8 cellular contexts compared by ENCODE assay signal in genomic region chr17:17955790-17956341, GRCh38. TPM values are rescaled to one million over a fixed set of nuclear protein-coding genes. Genes with fewer than 3 reads are reported as not detected.
DNase-seq lines count a peak whose midpoint lies in the region; ATAC-seq and TF ChIP-seq lines count a peak whose summit lies in the region.
"Not testable (repeated sequence)": the region's sequence is repeated elsewhere in the genome, so short reads cannot be mapped to it uniquely, and the experiment has no call there.

No MANE protein-coding gene starts in this region.

- not testable (repeated sequence) for H3K36me3 ChIP-seq in CD8-positive, alpha-beta memory T cell (ENCODE audit: insufficient read depth, low read length); testis (ENCODE audit: low read depth, missing control alignments)
- H3K36me3 ChIP-seq in left ventricle myocardium inferior, result peaks cover 14% of the 10 kb centered on the region

- CTCF ChIA-PET in CD8-positive, alpha-beta memory T cell (lab: Charles Lee), result interaction anchor here (1.4 kb wide), 2 partner anchors 8 to 12 kb away, joined by 3 to 4 read pairs; no protein-coding TSS in a partner anchor
- CTCF ChIA-PET in T-cell (lab: Charles Lee), result not testable (repeated sequence)

- intact Hi-C loops in left ventricle myocardium inferior (cut with micrococcal nuclease); testis (cut with DNase I; ENCODE audit: low total_unique reads): not testable (repeated sequence)

- peaks cover 45% of the 10 kb centered on the region for H3K4me1 ChIP-seq in CD8-positive, alpha-beta memory T cell (ENCODE audit: insufficient read depth, low read length)
- H3K4me1 ChIP-seq in left ventricle myocardium inferior (peaks cover 91% of the 10 kb centered on the region), testis (peaks cover 29% of the 10 kb centered on the region)

- peak overlapping the region in 5 of 8 donors; percentile 33 to 81 (median 44) for H3K27ac Mint-ChIP-seq in CD8-positive, alpha-beta memory T cell
- H3K27ac Mint-ChIP-seq in T-cell (peak overlapping the region; percentile 74 to 85), osteocyte (ENCODE audit: unreplicated experiment) (peak overlapping the region; percentile 23)
- H3K27ac Mint-ChIP-seq in activated naive CD4-positive, alpha-beta T cell treated with anti-CD3 and anti-CD28 coated beads, Interleukin-2, amount 50 U/mL, for 72 hours, result peak overlapping the region; percentile 53 to 84

- POLR2A ChIA-PET in CD8-positive, alpha-beta memory T cell (lab: Charles Lee); T-cell (lab: Charles Lee): not testable (repeated sequence)

- 72 to 88% methylated on average over 12 of the region's 12 CpGs for WGBS in testis, 2 donors

- H3K27ac ChIP-seq in CD8-positive, alpha-beta memory T cell (ENCODE audit: low read depth, low read length), result not testable (repeated sequence)
- H3K27ac ChIP-seq in left ventricle myocardium inferior (replicated peaks), result peak overlapping the region; percentile 78
- peak overlapping the region in 1 of 2 donors; percentile 26 for H3K27ac ChIP-seq in testis

- not testable (repeated sequence) for H3K9me3 Mint-ChIP-seq in CD8-positive, alpha-beta memory T cell; T-cell; activated naive CD4-positive, alpha-beta T cell treated with anti-CD3 and anti-CD28 coated beads, Interleukin-2, amount 50 U/mL, for 72 hours; osteocyte (ENCODE audit: unreplicated experiment)

- H3K4me3 Mint-ChIP-seq in CD8-positive, alpha-beta memory T cell; osteocyte (ENCODE audit: unreplicated experiment): not testable (repeated sequence)
- peak overlapping the region in 2 of 3 donors; percentile 57 to 66 for H3K4me3 Mint-ChIP-seq in T-cell

- not testable (repeated sequence) for H3K4me3 ChIP-seq in CD8-positive, alpha-beta memory T cell (ENCODE audit: low read length); left ventricle myocardium inferior
- H3K4me3 ChIP-seq in testis, result peak overlapping the region; percentile 1 to 36

- DNase-seq in CD8-positive, alpha-beta memory T cell, result peak in 1 of 5 donors; percentile 66
- DNase-seq in T-cell (peak in 21 of 34 experiments; percentile 7 to 51 (median 23)), testis (peak; percentile 89)
- peak; percentile 39 for DNase-seq in activated CD4-positive, alpha-beta T cell treated with anti-CD3 and anti-CD28 coated beads for 48 hours
- DNase-seq in activated CD8-positive, alpha-beta memory T cell treated with anti-CD3 and anti-CD28 coated beads, Interleukin-2, amount 50 U/mL, for 4 hours, result peak; percentile 34
- not testable (repeated sequence) for DNase-seq in activated naive CD4-positive, alpha-beta T cell treated with anti-CD3 and anti-CD28 coated beads, Interleukin-2, amount 50 U/mL, for 72 hours (ENCODE audit: low spot score in 2 of 2); left ventricle myocardium inferior; osteocyte (ENCODE audit: extremely low spot score, unreplicated experiment)

- H3K27me3 ChIP-seq in CD8-positive, alpha-beta memory T cell (ENCODE audit: insufficient read depth, low read length, poor library complexity, severe bottlenecking); left ventricle myocardium inferior (ENCODE audit: low read depth); testis: not testable (repeated sequence)

- not testable (repeated sequence) for TF ChIP-seq POLR2A in testis (IDR thresholded peaks at IDR 0.05)

- not testable (repeated sequence) for TF ChIP-seq CTCF in left ventricle myocardium inferior (IDR thresholded peaks at IDR 0.05; ENCODE audit: borderline replicate concordance); osteocyte (IDR thresholded peaks at IDR 0.05); testis (IDR thresholded peaks at IDR 0.05)

- H3K27me3 Mint-ChIP-seq in CD8-positive, alpha-beta memory T cell; T-cell; osteocyte (ENCODE audit: unreplicated experiment): not testable (repeated sequence)

- H3K36me3 Mint-ChIP-seq in CD8-positive, alpha-beta memory T cell, result peaks cover 5 to 17% (median 12%) of the 10 kb centered on the region in 3 donors
- H3K36me3 Mint-ChIP-seq in T-cell (peaks cover 27% of the 10 kb centered on the region), osteocyte (ENCODE audit: unreplicated experiment) (peaks cover 12% of the 10 kb centered on the region)
- H3K36me3 Mint-ChIP-seq in activated naive CD4-positive, alpha-beta T cell treated with anti-CD3 and anti-CD28 coated beads, Interleukin-2, amount 50 U/mL, for 72 hours, result peaks cover 8 to 21% of the 10 kb centered on the region in 2 donors

- H3K9me3 ChIP-seq in CD8-positive, alpha-beta memory T cell (ENCODE audit: low read length); left ventricle myocardium inferior (replicated peaks); testis: not testable (repeated sequence)

- H3K4me1 Mint-ChIP-seq in CD8-positive, alpha-beta memory T cell, result peaks cover 46 to 73% (median 53%) of the 10 kb centered on the region in 3 donors
- H3K4me1 Mint-ChIP-seq in T-cell (peaks cover 72 to 84% (median 79%) of the 10 kb centered on the region in 3 donors), osteocyte (ENCODE audit: unreplicated experiment) (peaks cover 58% of the 10 kb centered on the region)

- not testable (repeated sequence) for ATAC-seq in T-cell (replicated peaks in 1 of 4); activated naive CD4-positive, alpha-beta T cell treated with anti-CD3 and anti-CD28 coated beads, Interleukin-2, amount 50 U/mL, for 72 hours

RNA-seq across cellular contexts. Expression of gene TOM1L2, which starts 16.3 kb away (rescaled TPM):
- 10 to 100 TPM in 1 of 2 experiments, 1 to 10 TPM in 1; 10.0 to 11.3 TPM for total RNA-seq in CD8-positive, alpha-beta memory T cell
- 6.5 TPM for polyA plus RNA-seq in CD8-positive, alpha-beta memory T cell
- total RNA-seq in T-cell (10 to 100 TPM; 57.5 to 71.5 (median 61.9) TPM), left ventricle myocardium inferior (284 TPM), osteocyte (69.7 and 69.8 TPM in 2 replicates), testis (100 to 1,000 TPM; 218 to 221 TPM)
- 10 to 100 TPM; 16.3 to 19.8 TPM for total RNA-seq in activated naive CD4-positive, alpha-beta T cell treated with anti-CD3 and anti-CD28 coated beads, Interleukin-2, amount 50 U/mL, for 72 hours
- polyA plus RNA-seq in testis (ENCODE audit: insufficient read depth, low read depth, low replicate concordance), result 92.4 TPM

RNA-seq across cellular contexts. Expression of gene DRC3, which starts 16.8 kb away (rescaled TPM):
- under 1 TPM; 0.33 to 0.60 TPM for total RNA-seq in CD8-positive, alpha-beta memory T cell
- polyA plus RNA-seq in CD8-positive, alpha-beta memory T cell, result not detected
- under 1 TPM in 3 of 5 donors, not detected in 2; 0.32 to 0.58 (median 0.53) TPM for total RNA-seq in T-cell
- under 1 TPM; 0.05 to 0.12 TPM for total RNA-seq in activated naive CD4-positive, alpha-beta T cell treated with anti-CD3 and anti-CD28 coated beads, Interleukin-2, amount 50 U/mL, for 72 hours
- total RNA-seq in left ventricle myocardium inferior, result 1.7 TPM
- total RNA-seq in osteocyte, result 2.1 and 2.9 TPM in 2 replicates
- 10 to 100 TPM; 21.6 to 22.1 TPM for total RNA-seq in testis
- 57.4 TPM for polyA plus RNA-seq in testis (ENCODE audit: insufficient read depth, low read depth, low replicate concordance)

Comparison
In these comparisons a context has a peak if more than half of its experiments do, and no peak if none do; other contexts are left out.
1. H3K27ac Mint-ChIP-seq: peak in every context shown above with its lines; median percentile 80 in T-cell; 68 in activated naive CD4-positive, alpha-beta T cell treated with anti-CD3 and anti-CD28 coated beads, Interleukin-2, amount 50 U/mL, for 72 hours; 44 in CD8-positive, alpha-beta memory T cell; 23 in osteocyte.